Comparison of ENCODE assay signal across 7 cellular contexts in genomic region chr6:141349710-141350109, GRCh38.
"Had no signal": no experiment of that assay in that cellular context is flagged by ENCODE, and none has a peak within 500 bp of the region (broad histone marks: within the 10 kb centered on the region; RNA-seq: fewer than 3 reads in every experiment).

No MANE protein-coding gene starts in this region.

- ATAC-seq: HCT116, K562 had no signal

- DNase-seq: GM23248, GOT3, H7, HFFc6, IMR-90 had no signal
